In the genomic region with DNA sequence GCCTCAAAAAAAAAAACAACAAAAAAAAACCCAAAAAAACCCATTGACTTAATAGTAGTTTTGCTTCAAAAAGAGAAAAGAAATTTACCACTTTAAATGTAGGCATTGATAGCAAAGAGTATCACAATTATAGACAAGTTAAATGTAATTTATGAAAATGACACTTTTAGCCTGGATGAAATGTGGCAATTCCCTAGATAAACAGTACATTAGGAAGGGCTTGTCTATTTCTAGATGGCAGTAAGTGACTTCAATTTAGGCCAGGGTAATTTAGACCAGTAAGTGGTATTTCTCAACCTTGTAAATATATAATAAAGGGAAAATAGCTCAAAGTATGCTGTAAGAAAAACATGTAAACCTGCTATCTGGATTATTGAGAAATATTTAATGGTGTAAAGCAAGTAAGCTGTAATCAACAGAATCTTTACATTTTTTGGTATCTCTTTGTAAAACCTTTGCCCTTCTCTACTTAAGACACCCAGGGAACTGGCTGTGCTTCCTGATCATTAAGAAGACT, we compare ENCODE assay signal across 19 cellular contexts.
"Had no signal": no experiment of that assay in that cellular context is flagged by ENCODE, and none has a peak within 500 bp of the region (broad histone marks: within the 10 kb centered on the region; RNA-seq: fewer than 3 reads in every experiment).

No MANE protein-coding gene starts in this region.

- H3K27ac ChIP-seq: adrenal gland, thyroid gland had no signal

- H3K9me3 ChIP-seq: adrenal gland, thyroid gland had no signal

- H3K36me3 ChIP-seq: adrenal gland, thyroid gland had no signal

- H3K27me3 ChIP-seq: adrenal gland, thyroid gland had no signal

- DNase-seq: activated CD4-positive, alpha-beta T cell treated with anti-CD3 and anti-CD28 coated beads for 36 hours; activated CD4-positive, alpha-beta T cell treated with anti-CD3 and anti-CD28 coated beads, Interleukin-2, amount 50 U/mL, for 48 hours; activated gamma-delta T cell treated with Interleukin-2 at 50 U/mL for 16 hours; adrenal gland; effector CD8-positive, alpha-beta T cell; foreskin melanocyte; glutamatergic neuron; hippocampal formation; nephron progenitor cell; occipital lobe; posterior cingulate gyrus; retina; stimulated activated CD4-positive, alpha-beta T cell treated with anti-CD3 and anti-CD28 coated beads, Interleukin-12 subunit alpha, Interleukin-12 subunit beta, amount 100 ng/mL, for 4 hours; stimulated activated CD4-positive, alpha-beta T cell treated with anti-CD3 and anti-CD28 coated beads, Interleukin-1b, Interleukin-23, amount 100 ng/mL, for 48 hours; stimulated activated CD8-positive, alpha-beta memory T cell treated with anti-CD3 and anti-CD28 coated beads, Interleukin-4, amount 100 ng/mL, for 48 hours; stimulated activated naive CD4-positive, alpha-beta T cell treated with Interleukin-2 at 50 U/mL for 16 hours; thyroid gland had no signal

- ATAC-seq: activated CD4-positive, alpha-beta T cell treated with anti-CD3 and anti-CD28 coated beads for 36 hours; activated naive CD4-positive, alpha-beta T cell treated with anti-CD3 and anti-CD28 coated beads, Interleukin-2, amount 50 U/mL, for 72 hours; WTC11 had no signal

- H3K4me3 ChIP-seq: adrenal gland, thyroid gland had no signal
